Comparison of ENCODE assay signal across 10 cellular contexts in genomic region chr13:29435125-29435911, GRCh38.
DNase-seq lines count a peak whose midpoint lies in the region; ATAC-seq and TF ChIP-seq lines count a peak whose summit lies in the region.
"Had no signal": no experiment of that assay in that cellular context is flagged by ENCODE, and none has a peak within 500 bp of the region (broad histone marks: within the 10 kb centered on the region; RNA-seq: fewer than 3 reads in every experiment).

No MANE protein-coding gene starts in this region.

- H3K4me1 ChIP-seq in ascending aorta (peaks cover 22 to 59% of the 10 kb centered on the region in 2 donors), thoracic aorta (ENCODE audit: control insufficient read depth in 1 of 2, low read depth in 2 of 2) (peaks cover 39 to 83% of the 10 kb centered on the region in 2 donors)
- H3K4me1 ChIP-seq in effector memory CD4-positive, alpha-beta T cell (ENCODE audit: control insufficient read depth, insufficient read depth, low read length, poor library complexity, severe bottlenecking), result no peaks in the 10 kb centered on the region

- peak; percentile 52 for ATAC-seq in thoracic aorta (ENCODE audit: insufficient number of reproducible peaks, low FRiP score, low read depth)
- ATAC-seq in GM21515 (IDR thresholded peaks at IDR 0.05; ENCODE audit: unreplicated experiment), result no peak
- no peak for ATAC-seq in activated naive CD8-positive, alpha-beta T cell treated with anti-CD3 and anti-CD28 coated beads, Interleukin-2, amount 50 U/mL, for 24 hours

- intact Hi-C loops in ascending aorta (cut with DNase I), result loop anchor here (5.0 to 10.0 kb wide), 6 partner anchors 301 to 1727 kb away; partner anchors contain the start of genes HSPH1 and USPL1

- H3K27ac ChIP-seq in ascending aorta, result peak overlapping the region; percentile 88 to 90
- H3K27ac ChIP-seq in thoracic aorta, result peak overlapping the region; percentile 89
- no peak overlapping the region for H3K27ac ChIP-seq in effector memory CD4-positive, alpha-beta T cell (ENCODE audit: insufficient read depth, low read length, poor library complexity, severe bottlenecking)

- no peaks in the 10 kb centered on the region for H3K9me3 ChIP-seq in ascending aorta
- H3K9me3 ChIP-seq in thoracic aorta, result no peaks in the 10 kb centered on the region
- H3K9me3 ChIP-seq in effector memory CD4-positive, alpha-beta T cell (ENCODE audit: control insufficient read depth, low read length), result no peaks in the 10 kb centered on the region

- peaks cover 22% of the 10 kb centered on the region for H3K27me3 Mint-ChIP-seq in activated naive CD8-positive, alpha-beta T cell treated with anti-CD3 and anti-CD28 coated beads, Interleukin-2, amount 50 U/mL, for 24 hours

- H3K9me3 Mint-ChIP-seq in activated naive CD8-positive, alpha-beta T cell treated with anti-CD3 and anti-CD28 coated beads, Interleukin-2, amount 50 U/mL, for 24 hours, result no peaks in the 10 kb centered on the region
- H3K9me3 Mint-ChIP-seq: central memory CD8-positive, alpha-beta T cell had no signal

- H3K36me3 Mint-ChIP-seq in activated naive CD8-positive, alpha-beta T cell treated with anti-CD3 and anti-CD28 coated beads, Interleukin-2, amount 50 U/mL, for 24 hours (ENCODE audit: low read depth), result no peaks in the 10 kb centered on the region

- H3K4me3 ChIP-seq in ascending aorta (no peak overlapping the region), thoracic aorta (no peak overlapping the region)
- no peak overlapping the region for H3K4me3 ChIP-seq in effector memory CD4-positive, alpha-beta T cell (ENCODE audit: insufficient read depth, low read depth, low read length, poor library complexity, severe bottlenecking)

- H3K27ac Mint-ChIP-seq in activated naive CD8-positive, alpha-beta T cell treated with anti-CD3 and anti-CD28 coated beads, Interleukin-2, amount 50 U/mL, for 24 hours, result no peak overlapping the region

- no peaks in the 10 kb centered on the region for H3K36me3 ChIP-seq in ascending aorta
- H3K36me3 ChIP-seq in thoracic aorta, result no peaks in the 10 kb centered on the region
- H3K36me3 ChIP-seq in effector memory CD4-positive, alpha-beta T cell (ENCODE audit: control insufficient read depth, insufficient read depth, low read length), result no peaks in the 10 kb centered on the region

- no peak for TF ChIP-seq CTCF in ascending aorta (IDR thresholded peaks at IDR 0.05)
- no peak for TF ChIP-seq CTCF in thoracic aorta (IDR thresholded peaks at IDR 0.05)

- H3K4me1 Mint-ChIP-seq in activated naive CD8-positive, alpha-beta T cell treated with anti-CD3 and anti-CD28 coated beads, Interleukin-2, amount 50 U/mL, for 24 hours, result no peaks in the 10 kb centered on the region
- H3K4me1 Mint-ChIP-seq: central memory CD8-positive, alpha-beta T cell had no signal

- DNase-seq in LHCN-M2 (ENCODE audit: low read depth) (peak; percentile 92), ascending aorta (ENCODE audit: low spot score in 2 of 2) (peak in 1 of 2 donors; percentile 63), kidney glomerular epithelial cell (lab: John Stamatoyannopoulos, UW) (peak; percentile 39), thoracic aorta (ENCODE audit: low spot score) (no peak), occipital lobe (lab: John Stamatoyannopoulos, UW) (no peak)
- no peak for DNase-seq in effector memory CD4-positive, alpha-beta T cell
- DNase-seq in activated naive CD8-positive, alpha-beta T cell treated with anti-CD3 and anti-CD28 coated beads, Interleukin-2, amount 50 U/mL, for 24 hours, result no peak
- DNase-seq: NCI-H446 had no signal

- H3K27me3 ChIP-seq in ascending aorta, result no peaks in the 10 kb centered on the region
- no peaks in the 10 kb centered on the region for H3K27me3 ChIP-seq in thoracic aorta (replicated peaks; ENCODE audit: insufficient read depth)
- no peaks in the 10 kb centered on the region for H3K27me3 ChIP-seq in effector memory CD4-positive, alpha-beta T cell (replicated peaks; ENCODE audit: control insufficient read depth, insufficient read depth, low read length, poor library complexity, severe bottlenecking)

- H3K4me3 Mint-ChIP-seq in activated naive CD8-positive, alpha-beta T cell treated with anti-CD3 and anti-CD28 coated beads, Interleukin-2, amount 50 U/mL, for 24 hours, result no peak overlapping the region
- H3K4me3 Mint-ChIP-seq: central memory CD8-positive, alpha-beta T cell had no signal

Comparison
In these comparisons a context has a peak if more than half of its experiments do, and no peak if none do; other contexts are left out.
1. DNase-seq: peak in LHCN-M2 (single experiment) and kidney glomerular epithelial cell (single experiment); none in thoracic aorta (single experiment), occipital lobe (single experiment), effector memory CD4-positive, alpha-beta T cell (0 of 3) and activated naive CD8-positive, alpha-beta T cell treated with anti-CD3 and anti-CD28 coated beads, Interleukin-2, amount 50 U/mL, for 24 hours (single experiment).